In the genomic region with DNA sequence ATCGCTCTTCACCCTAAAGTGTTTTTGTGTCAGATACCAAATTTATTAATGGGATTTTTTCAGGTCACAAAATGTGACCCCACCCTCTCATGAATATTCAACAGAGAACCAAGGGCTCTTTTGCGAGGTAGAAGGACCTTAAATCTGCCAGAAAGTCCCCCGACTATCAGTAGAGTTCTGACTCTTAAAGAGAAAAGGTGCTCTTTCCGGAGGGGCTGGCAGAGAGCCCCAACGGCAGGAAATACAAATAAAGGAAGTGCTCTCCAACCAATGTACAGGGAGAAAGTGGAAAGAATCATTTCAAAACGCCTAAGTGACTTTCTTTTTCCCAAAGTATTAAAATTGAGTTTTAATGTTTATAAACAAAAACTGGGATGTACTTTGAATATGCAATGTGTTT, we compare ENCODE assay signal across 8 cellular contexts.
DNase-seq lines count a peak whose midpoint lies in the region; ATAC-seq, FAIRE-seq and TF ChIP-seq lines count a peak whose summit lies in the region.

No MANE protein-coding gene starts in this region.

- 24% methylated on average over 6 of the region's 6 CpGs for WGBS in heart right ventricle, 2 donors

- H3K27me3 Mint-ChIP-seq in T-helper 17 cell, result no peaks in the 10 kb centered on the region
- no peaks in the 10 kb centered on the region for H3K27me3 Mint-ChIP-seq in stimulated activated naive CD8-positive, alpha-beta T cell treated with anti-CD3 and anti-CD28 coated beads, Interleukin-15, amount 100 ng/mL, for 72 hours

- no peaks in the 10 kb centered on the region for H3K27me3 ChIP-seq in heart right ventricle

- FAIRE-seq in urothelium cell line (lab: Jason Lieb, UNC), result no peak

- peak; percentile 6 to 18 for ATAC-seq in activated CD4-positive, CD25-positive, alpha-beta regulatory T cell treated with anti-CD3 and anti-CD28 coated beads, Interleukin-2, amount 50 U/mL, for 24 hours
- ATAC-seq in T-helper 17 cell (peak; percentile 46), heart right ventricle (no peak)
- peak; percentile 33 for ATAC-seq in stimulated activated naive CD8-positive, alpha-beta T cell treated with anti-CD3 and anti-CD28 coated beads, Interleukin-15, amount 100 ng/mL, for 72 hours

- H3K9me3 Mint-ChIP-seq in stimulated activated naive CD8-positive, alpha-beta T cell treated with anti-CD3 and anti-CD28 coated beads, Interleukin-15, amount 100 ng/mL, for 72 hours, result no peaks in the 10 kb centered on the region

- no peak overlapping the region for H3K4me3 Mint-ChIP-seq in T-helper 17 cell
- peak overlapping the region; percentile 77 to 89 for H3K4me3 Mint-ChIP-seq in stimulated activated naive CD8-positive, alpha-beta T cell treated with anti-CD3 and anti-CD28 coated beads, Interleukin-15, amount 100 ng/mL, for 72 hours

- peaks cover 5 to 63% (median 53%) of the 10 kb centered on the region in 9 donors for H3K4me1 ChIP-seq in heart right ventricle

- H3K4me3 ChIP-seq in heart right ventricle, result peak overlapping the region in 7 of 10 donors; percentile 4 to 78 (median 73)

- peaks cover 51% of the 10 kb centered on the region for H3K4me1 Mint-ChIP-seq in T-helper 17 cell
- H3K4me1 Mint-ChIP-seq in stimulated activated naive CD8-positive, alpha-beta T cell treated with anti-CD3 and anti-CD28 coated beads, Interleukin-15, amount 100 ng/mL, for 72 hours, result peaks cover 65% of the 10 kb centered on the region

- intact Hi-C loops in heart right ventricle (cut with DNase I), result loop anchor here in 7 of 10 donors (2.0 to 10.0 kb wide), 13 partner anchors 41 to 518 kb away; a partner anchor contains a TSS

- no peaks in the 10 kb centered on the region for H3K36me3 Mint-ChIP-seq in T-helper 17 cell (ENCODE audit: low read depth)

- H3K27ac ChIP-seq in heart right ventricle, result peak overlapping the region in 9 of 10 donors; percentile 94 to 98 (median 96)

- no peak for TF ChIP-seq CTCF in heart right ventricle (IDR thresholded peaks at IDR 0.05)

- H3K27ac Mint-ChIP-seq in T-helper 17 cell, result no peak overlapping the region
- peak overlapping the region; percentile 93 to 97 for H3K27ac Mint-ChIP-seq in stimulated activated naive CD8-positive, alpha-beta T cell treated with anti-CD3 and anti-CD28 coated beads, Interleukin-15, amount 100 ng/mL, for 72 hours

- no peak for DNase-seq in activated CD4-positive, CD25-positive, alpha-beta regulatory T cell treated with anti-CD3 and anti-CD28 coated beads, Interleukin-2, amount 50 U/mL, for 72 hours
- DNase-seq in T-helper 17 cell, result no peak
- peak; percentile 26 to 40 for DNase-seq in heart right ventricle
- DNase-seq in stimulated activated naive CD8-positive, alpha-beta T cell treated with anti-CD3 and anti-CD28 coated beads, Interleukin-15, amount 100 ng/mL, for 72 hours, result peak; percentile 60 to 63
- DNase-seq in medulla oblongata (ENCODE audit: extremely low spot score), result no peak
- DNase-seq in NK-92 treated with Interleukin-12 subunit alpha and Interleukin-12 subunit beta, amount 100 ng/mL, for 24 hours (lab: John Stamatoyannopoulos, UW), result no peak
- no peak for DNase-seq in urothelium cell line (ENCODE audit: low spot score)

- no peaks in the 10 kb centered on the region for H3K36me3 ChIP-seq in heart right ventricle

- H3K9me3 ChIP-seq in T-helper 17 cell (ENCODE audit: control insufficient read depth, low read length, poor library complexity, severe bottlenecking) (no peaks in the 10 kb centered on the region), heart right ventricle (no peaks in the 10 kb centered on the region)

Comparison
In these comparisons a context has a peak if more than half of its experiments do, and no peak if none do; other contexts are left out.
1. ATAC-seq: peak in activated CD4-positive, CD25-positive, alpha-beta regulatory T cell treated with anti-CD3 and anti-CD28 coated beads, Interleukin-2, amount 50 U/mL, for 24 hours (2 of 2), T-helper 17 cell (single experiment) and stimulated activated naive CD8-positive, alpha-beta T cell treated with anti-CD3 and anti-CD28 coated beads, Interleukin-15, amount 100 ng/mL, for 72 hours (single experiment); none in heart right ventricle (0 of 8).
2. DNase-seq: peak in heart right ventricle (2 of 2) and stimulated activated naive CD8-positive, alpha-beta T cell treated with anti-CD3 and anti-CD28 coated beads, Interleukin-15, amount 100 ng/mL, for 72 hours (2 of 2); none in activated CD4-positive, CD25-positive, alpha-beta regulatory T cell treated with anti-CD3 and anti-CD28 coated beads, Interleukin-2, amount 50 U/mL, for 72 hours (single experiment), T-helper 17 cell (0 of 3), medulla oblongata (single experiment), NK-92 treated with Interleukin-12 subunit alpha and Interleukin-12 subunit beta, amount 100 ng/mL, for 24 hours (single experiment) and urothelium cell line (single experiment).